In the genomic region with DNA sequence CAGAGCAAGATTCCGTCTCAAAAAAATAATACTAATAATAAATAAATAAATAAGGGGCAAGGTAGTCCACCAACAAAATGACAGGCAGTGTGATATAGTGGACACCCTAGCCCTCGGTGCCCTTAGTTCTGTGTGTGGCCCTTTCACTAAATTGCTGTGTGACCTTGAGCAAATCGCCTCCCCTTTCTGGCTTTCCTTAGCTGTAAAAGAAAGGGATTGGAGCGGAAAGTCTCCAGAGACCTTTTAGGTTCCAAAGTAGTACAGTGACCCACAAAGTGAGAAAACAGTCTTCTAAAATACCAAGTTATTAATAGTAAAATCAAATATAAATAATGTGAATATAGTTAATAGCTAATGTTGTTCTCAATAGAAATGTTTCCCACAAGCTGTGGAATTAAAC, we compare ENCODE assay signal across 9 cellular contexts. TPM values are rescaled to one million over a fixed set of nuclear protein-coding genes. Genes with fewer than 3 reads are reported as not detected.
DNase-seq lines count a peak whose midpoint lies in the region; ATAC-seq and TF ChIP-seq lines count a peak whose summit lies in the region.
"Had no signal": no experiment of that assay in that cellular context is flagged by ENCODE, and none has a peak within 500 bp of the region (broad histone marks: within the 10 kb centered on the region; RNA-seq: fewer than 3 reads in every experiment).

No MANE protein-coding gene starts in this region.

- whole genome bisulfite sequencing in HUES64 = 91% methylated on average over 2 of the region's 4 CpGs
- 29% methylated on average over 4 of the region's 4 CpGs for WGBS in liver

- no peak for TF ChIP-seq RAD21 in liver (IDR thresholded peaks at IDR 0.05)

- H3K27me3 Mint-ChIP-seq in activated naive CD8-positive, alpha-beta T cell treated with anti-CD3 and anti-CD28 coated beads, Interleukin-2, amount 50 U/mL, for 24 hours = peaks cover 6% of the 10 kb centered on the region

- peak overlapping the region; percentile 88; the same call in 1 of the 2 replicates for H3K27ac ChIP-seq in HUES64 (ENCODE audit: low read depth, low read length)
- peak overlapping the region; percentile 100 for H3K27ac ChIP-seq in brain microvascular endothelial cell
- peak overlapping the region; percentile 91 to 93 for H3K27ac ChIP-seq in liver (ENCODE audit: low read depth in 1 of 2, low read length in 2 of 2)
- H3K27ac ChIP-seq in subcutaneous abdominal adipose tissue (ENCODE audit: low read depth, low read length) = peak overlapping the region; percentile 97

- no peaks in the 10 kb centered on the region for H3K9me3 Mint-ChIP-seq in activated naive CD8-positive, alpha-beta T cell treated with anti-CD3 and anti-CD28 coated beads, Interleukin-2, amount 50 U/mL, for 24 hours
- H3K9me3 Mint-ChIP-seq: activated B cell treated with CpG ODN at 0.5 μM for 24 hours had no signal

- no peak for DNase-seq in brain microvascular endothelial cell
- DNase-seq in NCI-H2227 (lab: John Stamatoyannopoulos, UW; ENCODE audit: unreplicated experiment) = no peak
- DNase-seq in GM13976 (ENCODE audit: low spot score) = no peak
- DNase-seq in activated naive CD8-positive, alpha-beta T cell treated with anti-CD3 and anti-CD28 coated beads, Interleukin-2, amount 50 U/mL, for 24 hours = no peak
- DNase-seq: activated B cell treated with CpG ODN at 0.5 μM for 24 hours had no signal

- H3K4me3 Mint-ChIP-seq in activated naive CD8-positive, alpha-beta T cell treated with anti-CD3 and anti-CD28 coated beads, Interleukin-2, amount 50 U/mL, for 24 hours = no peak overlapping the region
- H3K4me3 Mint-ChIP-seq: activated B cell treated with CpG ODN at 0.5 μM for 24 hours had no signal

- peaks cover 72% of the 10 kb centered on the region for H3K4me1 Mint-ChIP-seq in activated naive CD8-positive, alpha-beta T cell treated with anti-CD3 and anti-CD28 coated beads, Interleukin-2, amount 50 U/mL, for 24 hours

- H3K9ac ChIP-seq in HUES64 (ENCODE audit: low read depth, low read length) = no peak overlapping the region
- H3K9ac ChIP-seq in liver (ENCODE audit: low read depth in 1 of 2, low read length in 2 of 2) = peak overlapping the region; percentile 52 to 71
- peak overlapping the region; percentile 73 to 93 (median 91) for H3K9ac ChIP-seq in subcutaneous abdominal adipose tissue (ENCODE audit: low read length in 5 of 5)

- H3K4me1 ChIP-seq in HUES64 (ENCODE audit: insufficient read depth, low read length) (peaks cover 57% of the 10 kb centered on the region), liver (ENCODE audit: control insufficient read depth in 4 of 4, insufficient read depth in 4 of 4, low read length in 3 of 4) (peaks cover 15 to 76% (median 53%) of the 10 kb centered on the region in 4 donors), subcutaneous abdominal adipose tissue (ENCODE audit: control insufficient read depth in 5 of 5, insufficient read depth in 5 of 5, low read length in 5 of 5) (peaks cover 36 to 98% (median 97%) of the 10 kb centered on the region in 5 donors)

- H3K9me3 ChIP-seq in HUES64 (ENCODE audit: insufficient read depth, low read depth, low read length) = no peaks in the 10 kb centered on the region
- no peaks in the 10 kb centered on the region for H3K9me3 ChIP-seq in liver (ENCODE audit: control insufficient read depth in 4 of 4, low read length in 3 of 4)
- no peaks in the 10 kb centered on the region for H3K9me3 ChIP-seq in subcutaneous abdominal adipose tissue (ENCODE audit: control insufficient read depth in 5 of 5, low read length in 5 of 5)

- no peaks in the 10 kb centered on the region for H3K36me3 ChIP-seq in HUES64 (ENCODE audit: insufficient read depth, low read length)
- peaks cover 13% of the 10 kb centered on the region for H3K36me3 ChIP-seq in brain microvascular endothelial cell (replicated peaks)
- no peaks in the 10 kb centered on the region for H3K36me3 ChIP-seq in liver (ENCODE audit: control insufficient read depth in 4 of 4, insufficient read depth in 3 of 4, low read depth in 1 of 4, low read length in 3 of 4)
- H3K36me3 ChIP-seq in subcutaneous abdominal adipose tissue (ENCODE audit: control insufficient read depth in 5 of 5, insufficient read depth in 5 of 5, low read length in 5 of 5) = peaks cover 0 to 44% (median 25%) of the 10 kb centered on the region in 5 donors

- no peak overlapping the region for H3K27ac Mint-ChIP-seq in activated naive CD8-positive, alpha-beta T cell treated with anti-CD3 and anti-CD28 coated beads, Interleukin-2, amount 50 U/mL, for 24 hours
- H3K27ac Mint-ChIP-seq: activated B cell treated with CpG ODN at 0.5 μM for 24 hours had no signal

- TF ChIP-seq CTCF in brain microvascular endothelial cell (IDR thresholded peaks at IDR 0.05; ENCODE audit: low read depth, low read length, missing control alignments) (no peak), liver (IDR thresholded peaks at IDR 0.05; ENCODE audit: low read depth, low read length, missing input control) (no peak), GM13976 (IDR thresholded peaks at IDR 0.05; ENCODE audit: borderline replicate concordance, control extremely low read depth, extremely low read depth, insufficient read depth, missing control alignments) (no peak)

- peaks cover 25% of the 10 kb centered on the region for H3K36me3 Mint-ChIP-seq in activated naive CD8-positive, alpha-beta T cell treated with anti-CD3 and anti-CD28 coated beads, Interleukin-2, amount 50 U/mL, for 24 hours (ENCODE audit: low read depth)

- no peak for ATAC-seq in HG03175 (IDR thresholded peaks at IDR 0.05; ENCODE audit: unreplicated experiment)
- no peak for ATAC-seq in activated naive CD8-positive, alpha-beta T cell treated with anti-CD3 and anti-CD28 coated beads, Interleukin-2, amount 50 U/mL, for 24 hours

- H3K27me3 ChIP-seq in HUES64 (ENCODE audit: insufficient read depth, low read length) (no peaks in the 10 kb centered on the region), brain microvascular endothelial cell (replicated peaks) (no peaks in the 10 kb centered on the region), liver (ENCODE audit: control insufficient read depth in 4 of 4, insufficient read depth in 4 of 4, low read length in 3 of 4) (no peaks in the 10 kb centered on the region), subcutaneous abdominal adipose tissue (ENCODE audit: control insufficient read depth in 5 of 5, insufficient read depth in 4 of 5, low read length in 5 of 5) (no peaks in the 10 kb centered on the region)

- in situ Hi-C loops in brain microvascular endothelial cell (cut with HindIII; ENCODE audit: low pct_ligation_motif_present, low sequenced_read_pairs) = no loop called here
- in situ Hi-C loops in GM13976 (cut with MboI; ENCODE audit: low sequenced_read_pairs, unreplicated experiment) = no loop called here

- H3K4me3 ChIP-seq in HUES64 (ENCODE audit: low read length) (no peak overlapping the region), brain microvascular endothelial cell (ENCODE audit: low read depth, low read length) (no peak overlapping the region), liver (ENCODE audit: low read depth in 1 of 3, low read length in 3 of 3) (peak overlapping the region in 1 of 3 donors; percentile 22), subcutaneous abdominal adipose tissue (ENCODE audit: low read depth in 1 of 5, low read length in 5 of 5) (peak overlapping the region; percentile 58 to 100 (median 99))

TF ChIP-seq in liver, 16 proteins besides CTCF, POLR2A, EP300 and RAD21 (continues in another document):
- TF ChIP-seq, protein P1, sequence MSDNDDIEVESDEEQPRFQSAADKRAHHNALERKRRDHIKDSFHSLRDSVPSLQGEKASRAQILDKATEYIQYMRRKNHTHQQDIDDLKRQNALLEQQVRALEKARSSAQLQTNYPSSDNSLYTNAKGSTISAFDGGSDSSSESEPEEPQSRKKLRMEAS (IDR thresholded peaks at IDR 0.05) = no peak
- TF ChIP-seq, protein P2, sequence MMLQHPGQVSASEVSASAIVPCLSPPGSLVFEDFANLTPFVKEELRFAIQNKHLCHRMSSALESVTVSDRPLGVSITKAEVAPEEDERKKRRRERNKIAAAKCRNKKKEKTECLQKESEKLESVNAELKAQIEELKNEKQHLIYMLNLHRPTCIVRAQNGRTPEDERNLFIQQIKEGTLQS (IDR thresholded peaks at IDR 0.05) = no peak
- no peak for TF ChIP-seq RXRA (IDR thresholded peaks at IDR 0.05)
- TF ChIP-seq, protein P3, sequence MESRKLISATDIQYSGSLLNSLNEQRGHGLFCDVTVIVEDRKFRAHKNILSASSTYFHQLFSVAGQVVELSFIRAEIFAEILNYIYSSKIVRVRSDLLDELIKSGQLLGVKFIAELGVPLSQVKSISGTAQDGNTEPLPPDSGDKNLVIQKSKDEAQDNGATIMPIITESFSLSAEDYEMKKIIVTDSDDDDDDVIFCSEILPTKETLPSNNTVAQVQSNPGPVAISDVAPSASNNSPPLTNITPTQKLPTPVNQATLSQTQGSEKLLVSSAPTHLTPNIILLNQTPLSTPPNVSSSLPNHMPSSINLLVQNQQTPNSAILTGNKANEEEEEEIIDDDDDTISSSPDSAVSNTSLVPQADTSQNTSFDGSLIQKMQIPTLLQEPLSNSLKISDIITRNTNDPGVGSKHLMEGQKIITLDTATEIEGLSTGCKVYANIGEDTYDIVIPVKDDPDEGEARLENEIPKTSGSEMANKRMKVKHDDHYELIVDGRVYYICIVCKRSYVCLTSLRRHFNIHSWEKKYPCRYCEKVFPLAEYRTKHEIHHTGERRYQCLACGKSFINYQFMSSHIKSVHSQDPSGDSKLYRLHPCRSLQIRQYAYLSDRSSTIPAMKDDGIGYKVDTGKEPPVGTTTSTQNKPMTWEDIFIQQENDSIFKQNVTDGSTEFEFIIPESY (IDR thresholded peaks at IDR 0.05) = no peak
- no peak for TF ChIP-seq NR2F2 (IDR thresholded peaks at IDR 0.05)
- no peak for TF ChIP-seq GABPA (IDR thresholded peaks at IDR 0.05 in 1 of 2, conservative IDR thresholded peaks at IDR 0.05 in 1 of 2)
- TF ChIP-seq SP1 (IDR thresholded peaks at IDR 0.05) = no peak
- TF ChIP-seq FOXA2 (IDR thresholded peaks at IDR 0.05) = no peak
- no peak for TF ChIP-seq HNF4G (IDR thresholded peaks at IDR 0.05)
- TF ChIP-seq JUND (IDR thresholded peaks at IDR 0.05) = no peak

RNA-seq across cellular contexts. Expression of a gene that starts 7.6 kb away (rescaled TPM):
- polyA plus RNA-seq in HUES64 (2013, experiment 1 of 2) = 30.5 TPM
- 31.3 TPM for polyA plus RNA-seq in HUES64 (2013, experiment 2 of 2)
- total RNA-seq in liver = 100 to 1,000 TPM in 1 of 2 donors, 10 to 100 TPM in 1; 89.4 to 160 TPM
- 100 to 1,000 TPM in 1 of 2 donors, 10 to 100 TPM in 1; 60.4 to 105 TPM for polyA plus RNA-seq in liver

RNA-seq across cellular contexts. Expression of a gene that starts 31.3 kb away (rescaled TPM):
- 5.7 TPM for polyA plus RNA-seq in HUES64 (2013, experiment 1 of 2)
- polyA plus RNA-seq in HUES64 (2013, experiment 2 of 2) = 4.9 TPM
- 1 to 10 TPM; 2.3 to 3.5 TPM for total RNA-seq in liver
- 1 to 10 TPM; 1.1 to 1.2 TPM for polyA plus RNA-seq in liver

RNA-seq across cellular contexts. Expression of a gene that starts 39.8 kb away (rescaled TPM):
- 41.6 TPM for polyA plus RNA-seq in HUES64 (2013, experiment 1 of 2)
- polyA plus RNA-seq in HUES64 (2013, experiment 2 of 2) = 47.7 TPM
- total RNA-seq in liver = 1 to 10 TPM; 1.3 TPM
- under 1 TPM; 0.52 to 0.56 TPM for polyA plus RNA-seq in liver

Comparison
In these comparisons a context has a peak if more than half of its experiments do, and no peak if none do; other contexts are left out.
1. H3K4me3 ChIP-seq: peak in subcutaneous abdominal adipose tissue (5 of 5); none in HUES64 (single experiment) and brain microvascular endothelial cell (single experiment).
2. Peak in every context shown above with its lines, with median percentiles within 50 percentile points of each other: H3K27ac ChIP-seq.